ENCODE assay signal across 29 cellular contexts in the genomic region with DNA sequence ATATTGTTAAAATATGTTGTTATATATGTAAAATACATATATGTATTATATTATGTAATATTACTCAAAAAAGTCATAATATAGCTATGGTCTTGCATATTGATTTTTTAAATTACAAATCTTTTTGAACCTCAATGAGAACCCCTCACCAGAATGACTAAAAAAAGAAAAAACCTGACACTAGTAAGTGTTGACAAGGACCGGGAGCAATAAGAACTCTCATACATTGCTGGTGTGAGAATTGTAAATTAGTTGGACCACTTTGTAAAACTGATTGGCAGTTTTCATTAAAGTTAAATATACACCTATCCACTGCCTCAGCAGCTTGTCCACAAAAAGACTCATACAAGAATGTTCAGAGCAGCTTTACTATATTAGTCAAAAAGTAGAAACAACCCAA.
"Had no signal": no experiment of that assay in that cellular context is flagged by ENCODE, and none has a peak within 500 bp of the region (broad histone marks: within the 10 kb centered on the region; RNA-seq: fewer than 3 reads in every experiment).

No MANE protein-coding gene starts in this region.

- H3K4me1 ChIP-seq: pancreas, prostate gland, right atrium auricular region, spleen, suprapubic skin, testis, tibial artery, transverse colon, upper lobe of right lung, uterus had no signal

- H3K27ac ChIP-seq: neutrophil, pancreas, prostate gland, right atrium auricular region, skin epidermis, spleen, suprapubic skin, testis, tibial artery, transverse colon, upper lobe of right lung, uterus had no signal

- FAIRE-seq: pancreas had no signal

- H3K9me3 ChIP-seq: neutrophil, prostate gland, testis, upper lobe of right lung had no signal

- DNase-seq: naive thymus-derived CD8-positive, alpha-beta T cell; nephron progenitor cell; nucleus accumbens; pancreas; retina; spleen; stimulated activated CD4-positive, alpha-beta T cell treated with anti-CD3 and anti-CD28 coated beads, Interleukin-12 subunit alpha, Interleukin-12 subunit beta, amount 100 ng/mL, for 4 hours; stimulated activated CD4-positive, alpha-beta T cell treated with anti-CD3 and anti-CD28 coated beads, Interleukin-1b, Interleukin-23, amount 100 ng/mL, for 48 hours; stimulated activated CD4-positive, alpha-beta T cell treated with anti-CD3 and anti-CD28 coated beads, Interleukin-4, amount 100 ng/mL, for 1 hour; stimulated activated CD4-positive, alpha-beta T cell treated with anti-CD3 and anti-CD28 coated beads, Interleukin-4, amount 100 ng/mL, for 4 hours; stimulated activated CD8-positive, alpha-beta memory T cell treated with anti-CD3 and anti-CD28 coated beads, Interleukin-4, amount 100 ng/mL, for 48 hours; stimulated activated naive CD4-positive, alpha-beta T cell; stimulated activated naive CD8-positive, alpha-beta T cell treated with anti-CD3 and anti-CD28 coated beads, Interleukin-15, amount 100 ng/mL, for 72 hours; stimulated activated naive CD8-positive, alpha-beta T cell treated with anti-CD3 and anti-CD28 coated beads, Interleukin-15, Interleukin-2, amounts not matched to agents 100 U/mL and 50 U/mL, for 24 hours; substantia nigra; testis; tibial artery; transverse colon; upper lobe of right lung; uterus had no signal

- H3K4me3 ChIP-seq: pancreas, prostate gland, right atrium auricular region, skin epidermis, smooth muscle cell, spleen, suprapubic skin, testis, tibial artery, transverse colon, upper lobe of right lung, uterus had no signal

- H3K4me2 ChIP-seq: smooth muscle cell had no signal

- H3K36me3 ChIP-seq: neutrophil, pancreas, prostate gland, right atrium auricular region, spleen, suprapubic skin, tibial artery, transverse colon, upper lobe of right lung, uterus had no signal

- ATAC-seq: naive thymus-derived CD8-positive, alpha-beta T cell; natural killer cell treated with Interleukin-12 subunit alpha and Interleukin-12 subunit beta and Interleukin-15 and Interleukin-18, amount 100 ng/mL, for 72 hours; pancreas; sciatic nerve; stimulated activated memory B cell treated with anti-CD40 and anti-IgM and Interleukin-4, amounts not matched to agents 10 μg/mL and 1 μg/mL and 100 μg/mL, for 72 hours; stimulated activated naive CD8-positive, alpha-beta T cell treated with anti-CD3 and anti-CD28 coated beads, Interleukin-15, amount 100 ng/mL, for 72 hours; stimulated activated naive CD8-positive, alpha-beta T cell treated with anti-CD3 and anti-CD28 coated beads, Interleukin-15, Interleukin-2, amounts not matched to agents 100 U/mL and 50 U/mL, for 24 hours; upper lobe of right lung had no signal
